Comparison of ENCODE assay signal across 28 cellular contexts in the genomic region with DNA sequence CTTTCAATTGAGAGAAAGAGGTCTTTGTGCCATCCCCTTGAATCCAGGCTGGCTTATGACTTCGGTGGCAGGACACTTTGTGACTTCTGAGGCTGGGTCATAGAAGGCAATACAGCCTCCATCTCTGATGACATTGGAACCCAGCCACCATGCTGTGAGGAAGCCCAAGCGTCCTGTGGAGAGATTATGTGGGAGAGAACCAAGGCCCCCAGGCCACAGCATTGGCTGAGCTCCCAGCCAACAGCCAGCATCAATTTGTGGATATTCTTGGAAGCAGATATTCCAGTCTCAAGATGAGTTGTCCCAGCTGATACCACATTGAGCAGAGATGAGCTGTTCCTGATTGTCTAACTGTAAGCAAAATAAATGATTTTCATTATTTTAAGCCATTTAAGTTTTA. TPM values are rescaled to one million over a fixed set of nuclear protein-coding genes. Genes with fewer than 3 reads are reported as not detected.
"Had no signal": no experiment of that assay in that cellular context is flagged by ENCODE, and none has a peak within 500 bp of the region (broad histone marks: within the 10 kb centered on the region; RNA-seq: fewer than 3 reads in every experiment).

No MANE protein-coding gene starts in this region.

- DNase-seq: activated CD4-positive, alpha-beta memory T cell treated with anti-CD3 and anti-CD28 coated beads, Interleukin-2, amount 10 ng/mL, durations not matched to agents 7 days and 5 days; activated CD4-positive, alpha-beta T cell treated with anti-CD3 and anti-CD28 coated beads for 1 hour; activated CD4-positive, alpha-beta T cell treated with anti-CD3 and anti-CD28 coated beads for 4 hours; activated CD4-positive, alpha-beta T cell treated with anti-CD3 and anti-CD28 coated beads, Interleukin-2, amount 10 ng/mL, durations not matched to agents 7 days and 5 days; activated CD4-positive, alpha-beta T cell treated with anti-CD3 and anti-CD28 coated beads, Interleukin-2, amount 50 U/mL, for 4 hours; activated CD8-positive, alpha-beta memory T cell treated with anti-CD3 and anti-CD28 coated beads, Interleukin-2, amount 50 U/mL, for 48 hours; activated gamma-delta T cell; activated naive CD4-positive, alpha-beta T cell; activated naive CD4-positive, alpha-beta T cell treated with anti-CD3 and anti-CD28 coated beads, Interleukin-2, amount 10 ng/mL, durations not matched to agents 7 days and 5 days; activated naive CD8-positive, alpha-beta T cell treated with anti-CD3 and anti-CD28 coated beads, Interleukin-2, amount 10 ng/mL, durations not matched to agents 7 days and 5 days; activated T-cell treated with anti-CD3 and anti-CD28 coated beads for 4 hours; activated T-cell treated with anti-CD3 and anti-CD28 coated beads, Interleukin-2, amount 50 U/mL, for 24 hours; activated T-cell treated with anti-CD3 and anti-CD28 coated beads, Interleukin-2, amount 50 U/mL, for 72 hours; central memory CD4-positive, alpha-beta T cell; cerebellar nuclear complex; cortex of kidney; dermis blood vessel endothelial cell; effector CD4-positive, alpha-beta T cell; effector memory CD8-positive, alpha-beta T cell; erythroblast; foreskin keratinocyte; gastrocnemius medialis; glutamatergic neuron; heart left ventricle; T-helper 2 cell had no signal

- ATAC-seq: activated naive CD4-positive, alpha-beta T cell treated with anti-CD3 and anti-CD28 coated beads, Interleukin-2, amount 50 U/mL, for 72 hours; activated T-cell treated with anti-CD3 and anti-CD28 coated beads, Interleukin-2, amount 50 U/mL, for 72 hours; effector memory CD8-positive, alpha-beta T cell; foreskin keratinocyte; gastrocnemius medialis; heart left ventricle; WTC11 had no signal

RNA-seq across cellular contexts. Expression of a gene that starts 12.7 kb away (rescaled TPM):
- total RNA-seq: activated CD4-positive, alpha-beta T cell treated with anti-CD3 and anti-CD28 coated beads, Interleukin-2, amount 10 ng/mL, durations not matched to agents 7 days and 5 days; activated naive CD8-positive, alpha-beta T cell treated with anti-CD3 and anti-CD28 coated beads, Interleukin-2, amount 10 ng/mL, durations not matched to agents 7 days and 5 days; ascending aorta; dermis blood vessel endothelial cell; foreskin keratinocyte; WTC11 had no signal
- polyA plus RNA-seq: foreskin keratinocyte had no signal
